18 cellular contexts compared by ENCODE assay signal in the genomic region with DNA sequence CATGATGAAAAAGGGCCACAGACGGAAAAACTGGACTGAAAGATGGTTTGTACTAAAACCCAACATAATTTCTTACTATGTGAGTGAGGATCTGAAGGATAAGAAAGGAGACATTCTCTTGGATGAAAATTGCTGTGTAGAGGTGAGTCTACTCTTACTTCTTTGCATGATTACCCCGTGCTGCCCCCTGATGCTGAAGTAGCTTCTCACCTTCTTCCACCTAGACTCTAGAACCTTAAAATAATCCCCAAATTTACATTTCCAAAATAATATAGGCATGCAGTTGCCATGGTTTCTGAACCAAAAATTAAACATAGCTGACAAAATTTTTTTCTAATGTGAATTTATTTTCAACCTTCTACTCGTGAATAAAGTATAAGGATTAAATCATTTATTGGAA.
"Had no signal": no experiment of that assay in that cellular context is flagged by ENCODE, and none has a peak within 500 bp of the region (broad histone marks: within the 10 kb centered on the region; RNA-seq: fewer than 3 reads in every experiment).

No MANE protein-coding gene starts in this region.

- FAIRE-seq: islet of Langerhans, small intestine had no signal

- H3K4me3 ChIP-seq: coronary artery, gastrocnemius medialis, heart right ventricle, mucosa of descending colon, suprapubic skin, thyroid gland, upper lobe of left lung, uterus had no signal

- H3K27me3 ChIP-seq: gastrocnemius medialis, heart right ventricle, suprapubic skin, thyroid gland, upper lobe of left lung, uterus had no signal

- H3K27ac ChIP-seq: coronary artery, gastrocnemius medialis, heart right ventricle, suprapubic skin, thyroid gland, upper lobe of left lung, uterus had no signal

- H3K9me3 ChIP-seq: gastrocnemius medialis, heart right ventricle, mucosa of descending colon, suprapubic skin, thyroid gland, upper lobe of left lung, uterus had no signal

- H3K4me1 Mint-ChIP-seq: natural killer cell had no signal

- H3K4me1 ChIP-seq: gastrocnemius medialis, thyroid gland, uterus had no signal

- H3K4me3 Mint-ChIP-seq: natural killer cell, neural crest cell had no signal

- DNase-seq: effector CD4-positive, alpha-beta T cell; gastrocnemius medialis; heart right ventricle; hypothalamus; kidney glomerular epithelial cell; mucosa of descending colon; natural killer cell; right cardiac atrium; small intestine; stimulated activated CD4-positive, alpha-beta T cell treated with anti-CD3 and anti-CD28 coated beads, Interleukin-12 subunit alpha, Interleukin-12 subunit beta, amount 100 ng/mL, for 4 hours; stimulated activated naive CD8-positive, alpha-beta T cell treated with anti-CD3 and anti-CD28 coated beads, Interleukin-15, Interleukin-2, amounts not matched to agents 100 U/mL and 50 U/mL, for 24 hours; thyroid gland; upper lobe of left lung; uterus had no signal

- H3K36me3 Mint-ChIP-seq: natural killer cell had no signal

- ATAC-seq: gastrocnemius medialis; heart right ventricle; mucosa of descending colon; natural killer cell; right cardiac atrium; stimulated activated naive CD8-positive, alpha-beta T cell treated with anti-CD3 and anti-CD28 coated beads, Interleukin-15, Interleukin-2, amounts not matched to agents 100 U/mL and 50 U/mL, for 24 hours had no signal

- H3K36me3 ChIP-seq: uterus had no signal

- H3K27ac Mint-ChIP-seq: natural killer cell had no signal

- H3K9me3 Mint-ChIP-seq: natural killer cell, neural crest cell had no signal
